In the genomic region with DNA sequence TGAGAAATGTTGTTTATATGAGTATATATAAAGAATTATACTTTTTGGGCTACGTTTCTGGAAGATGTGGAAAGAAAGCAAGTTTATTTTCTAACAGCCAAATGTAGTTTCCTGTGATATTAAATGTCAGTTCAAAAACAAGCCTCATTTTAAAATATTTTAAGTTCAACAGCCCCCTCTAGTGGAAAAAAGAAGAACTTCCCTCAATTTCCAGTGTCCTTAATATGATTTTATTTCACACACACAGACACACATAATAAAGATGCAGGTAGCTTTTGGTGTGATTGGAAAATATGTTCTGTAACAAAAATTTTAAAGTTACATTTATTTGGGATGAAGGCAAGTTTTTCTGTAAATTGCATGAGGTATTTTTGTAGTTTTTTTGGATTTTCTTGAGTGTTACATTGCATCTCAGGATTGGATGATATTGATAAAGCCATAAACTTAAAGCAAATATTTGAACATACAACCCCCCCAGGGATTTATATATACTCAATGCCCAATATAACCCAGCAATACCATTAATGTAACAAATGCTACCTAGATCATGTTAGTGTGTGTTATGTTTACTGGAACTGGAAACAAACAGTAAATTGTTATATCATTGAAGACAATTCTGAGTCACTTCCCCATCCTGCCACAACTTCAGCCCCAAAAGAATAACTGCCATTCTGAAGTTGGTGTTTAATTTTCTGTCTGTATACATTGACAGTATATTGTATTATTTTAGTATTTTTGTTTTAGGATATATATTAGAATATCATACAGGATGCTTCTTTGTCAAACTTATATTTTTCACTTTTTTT, we compare ENCODE assay signal across 9 cellular contexts. TPM values are rescaled to one million over a fixed set of nuclear protein-coding genes. Genes with fewer than 3 reads are reported as not detected.
DNase-seq lines count a peak whose midpoint lies in the region; ATAC-seq and FAIRE-seq lines count a peak whose summit lies in the region.
"Had no signal": no experiment of that assay in that cellular context is flagged by ENCODE, and none has a peak within 500 bp of the region (broad histone marks: within the 10 kb centered on the region; RNA-seq: fewer than 3 reads in every experiment).

No MANE protein-coding gene starts in this region.

- DNase-seq in GM04504 (ENCODE audit: low read depth) (peak; percentile 15), LHCN-M2 (ENCODE audit: low read depth) (peak; percentile 56), SK-MEL-5 (ENCODE audit: low read depth, low spot score) (peak; percentile 62), fibroblast of gingiva (ENCODE audit: low read depth) (peak; percentile 26), pons (ENCODE audit: low spot score) (peak; percentile 62), GF-D8 (lab: John Stamatoyannopoulos, UW) (no peak)
- DNase-seq: stimulated activated naive B cell treated with anti-CD40 and anti-IgM and Interleukin-4, amounts not matched to agents 10 μg/mL and 1 μg/mL and 100 μg/mL, for 72 hours had no signal

- no peak for ATAC-seq in GM21576 (IDR thresholded peaks at IDR 0.05; ENCODE audit: unreplicated experiment)

- FAIRE-seq in A204.1 (lab: Jason Lieb, UNC): peak; percentile 99

- in situ Hi-C loops in SK-MEL-5 (cut with HindIII; ENCODE audit: low pct_unique_long_range_greater_than_20kb, low sequenced_read_pairs): no loop called here

RNA-seq across cellular contexts. Expression of a gene that starts 54.0 kb away (rescaled TPM):
- 1.7 and 1.9 TPM in 2 replicates for total RNA-seq in LHCN-M2 (2014; rRNA removed)
- polyA plus RNA-seq in LHCN-M2 (2012): 0.33 TPM
- total RNA-seq in SK-MEL-5 (2014; rRNA removed; shearing (Covaris generic)): 71.0 and 72.9 TPM in 2 replicates
- polyA plus RNA-seq in SK-MEL-5 (2015; cell fraction: cytosol; rRNA removed): 26.4 and 27.1 TPM in 2 replicates
- 28.6 and 48.9 TPM in 2 replicates for polyA plus RNA-seq in SK-MEL-5 (2015; cell fraction: nucleus; rRNA removed)

Comparison
In these comparisons a context has a peak if more than half of its experiments do, and no peak if none do; other contexts are left out.
1. RNA of a gene that starts 54.0 kb away (total RNA-seq): 71.0 to 72.9 TPM in SK-MEL-5; 1.7 to 1.9 TPM in LHCN-M2; every median in the first group is over 10 times any median in the second.